Comparison of ENCODE assay signal across 1 cellular context in genomic region chr4:96766359-96766758, GRCh38.
TF ChIP-seq lines count a peak whose summit lies in the region.

No MANE protein-coding gene starts in this region.

TF ChIP-seq in GM23338, 12 proteins besides CTCF, POLR2A, EP300 and RAD21 (continued from another document):
- TF ChIP-seq REST (IDR thresholded peaks at IDR 0.05; ENCODE audit: unreplicated experiment), result no peak
- TF ChIP-seq ETS1 (IDR thresholded peaks at IDR 0.05), result no peak
- no peak for TF ChIP-seq POLR2AphosphoS5 (IDR thresholded peaks at IDR 0.05; ENCODE audit: low read depth)
- TF ChIP-seq ZNF114 (CRISPR knock-in tag; IDR thresholded peaks at IDR 0.05), result no peak
- TF ChIP-seq EZH2 (IDR thresholded peaks at IDR 0.05; ENCODE audit: low read depth, unreplicated experiment), result no peak
- no peak for TF ChIP-seq CREB1 (CRISPR knock-in tag; IDR thresholded peaks at IDR 0.05; ENCODE audit: low read depth)
